ENCODE assay signal across 11 cellular contexts in the genomic region with DNA sequence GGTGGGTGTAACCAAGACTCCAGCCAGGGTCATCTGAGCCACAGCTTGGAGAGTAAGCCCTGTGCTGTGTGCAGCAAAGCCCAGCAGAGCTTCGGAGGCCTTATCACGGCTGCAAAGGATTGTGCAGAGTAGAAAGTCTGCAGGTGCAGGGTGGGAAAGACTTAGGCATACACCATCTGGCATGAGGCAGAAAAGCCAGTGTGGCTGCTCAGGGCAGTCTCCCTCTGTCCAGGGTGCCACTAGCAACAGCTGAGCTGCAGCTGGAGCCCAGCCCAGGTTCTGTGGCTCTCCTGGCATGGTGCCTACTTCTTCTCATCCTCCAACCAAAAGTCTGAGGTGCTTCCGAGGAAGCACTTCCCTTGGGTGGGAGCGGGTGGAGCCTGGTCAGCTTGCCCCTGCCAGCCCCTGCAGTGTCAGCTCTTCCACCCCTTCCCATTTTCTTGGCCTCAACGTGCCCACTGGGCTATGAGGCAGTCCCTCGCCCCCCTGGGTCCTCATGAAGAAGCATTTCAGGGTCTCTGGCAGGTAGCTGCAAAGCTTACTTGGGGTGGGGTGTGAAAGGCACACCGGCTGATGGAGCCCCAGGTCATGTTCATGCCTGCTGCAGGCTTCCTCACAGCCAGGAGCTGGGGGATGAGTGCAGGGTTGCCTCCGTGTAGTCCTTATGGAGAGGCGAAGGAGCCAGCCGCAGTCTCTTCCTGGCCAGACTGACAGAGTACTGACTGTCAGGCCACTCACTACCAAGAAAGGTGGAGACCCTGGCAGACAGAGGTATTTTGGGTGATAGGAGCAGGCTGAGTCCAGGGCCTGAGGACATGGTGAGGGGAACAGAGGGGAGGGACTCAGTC. TPM values are rescaled to one million over a fixed set of nuclear protein-coding genes. Genes with fewer than 3 reads are reported as not detected.
A peak's percentile ranks its signal among the peaks of the same experiment; 100 is the strongest.
DNase-seq lines count a peak whose midpoint lies in the region; ATAC-seq, FAIRE-seq and TF ChIP-seq lines count a peak whose summit lies in the region.
"Had no signal": no experiment of that assay in that cellular context is flagged by ENCODE, and none has a peak within 500 bp of the region (broad histone marks: within the 10 kb centered on the region; RNA-seq: fewer than 3 reads in every experiment).

No MANE protein-coding gene starts in this region.

- no peaks in the 10 kb centered on the region for H3K9me3 ChIP-seq in neural cell (ENCODE audit: low read length)

- H3K9ac ChIP-seq in neural cell (ENCODE audit: low read length) = no peak overlapping the region

- no peaks in the 10 kb centered on the region for H3F3A ChIP-seq in neural cell (ENCODE audit: insufficient read depth, low read length, poor library complexity, severe bottlenecking)

- POLR2A ChIA-PET in naive thymus-derived CD8-positive, alpha-beta T cell (lab: Charles Lee) = no interaction called here

- H3K79me2 ChIP-seq in neural cell (replicated peaks; ENCODE audit: insufficient read depth, low read length) = peaks cover 28% of the 10 kb centered on the region

- no peaks in the 10 kb centered on the region for H3K36me3 ChIP-seq in neural cell (ENCODE audit: insufficient read depth, low read length)

- no peak overlapping the region for H3K27ac Mint-ChIP-seq in naive thymus-derived CD8-positive, alpha-beta T cell
- H3K27ac Mint-ChIP-seq: immature natural killer cell, naive B cell had no signal

- TF ChIP-seq RAD21 in neural cell (conservative IDR thresholded peaks at IDR 0.05) = no peak

- H3K27ac ChIP-seq in neural cell (ENCODE audit: low read length) = no peak overlapping the region

- H3K4me3 ChIP-seq in neural cell (ENCODE audit: low read length) = peak overlapping the region; percentile 13

- DNase-seq in H54 (ENCODE audit: insufficient read length, low spot score) (peak; percentile 77), NCI-H1105 treated with DMSO at 0.1 percent for 48 hours (lab: John Stamatoyannopoulos, UW) (peak; percentile 85), SK-MEL-5 (ENCODE audit: low read depth, low spot score) (peak; percentile 5)
- no peak for DNase-seq in activated CD4-positive, alpha-beta T cell treated with anti-CD3 and anti-CD28 coated beads, Interleukin-2, amount 50 U/mL, for 4 hours
- no peak for DNase-seq in naive thymus-derived CD8-positive, alpha-beta T cell
- DNase-seq: immature natural killer cell, naive B cell, SHP77 treated with DMSO at 0.1 percent for 48 hours had no signal

- H3K36me3 Mint-ChIP-seq in naive thymus-derived CD8-positive, alpha-beta T cell = peaks cover 0 to 5% (median 0%) of the 10 kb centered on the region in 3 donors
- H3K36me3 Mint-ChIP-seq: naive B cell had no signal

- H3K4me1 Mint-ChIP-seq in naive thymus-derived CD8-positive, alpha-beta T cell = peaks cover 0 to 13% (median 7%) of the 10 kb centered on the region in 4 donors

- no peak for TF ChIP-seq EP300 in neural cell (conservative IDR thresholded peaks at IDR 0.05; ENCODE audit: poor library complexity, severe bottlenecking)

- no peak overlapping the region for H3K4me3 Mint-ChIP-seq in naive thymus-derived CD8-positive, alpha-beta T cell
- H3K4me3 Mint-ChIP-seq: naive B cell had no signal

- no peaks in the 10 kb centered on the region for H3K9me2 ChIP-seq in neural cell (ENCODE audit: insufficient read depth, low read length)

- no peak for TF ChIP-seq CTCF in neural cell (IDR thresholded peaks at IDR 0.05; ENCODE audit: poor library complexity, severe bottlenecking)

- FAIRE-seq in H54 (lab: Jason Lieb, UNC) = peak; percentile 60

- H3K27me3 Mint-ChIP-seq in naive thymus-derived CD8-positive, alpha-beta T cell = peaks cover 20 to 53% (median 36%) of the 10 kb centered on the region in 5 donors

- H3K4me2 ChIP-seq in neural cell (ENCODE audit: low read length) = no peak overlapping the region

- H3K9me3 Mint-ChIP-seq in naive thymus-derived CD8-positive, alpha-beta T cell = peaks cover 0 to 2% (median 0%) of the 10 kb centered on the region in 9 donors
- H3K9me3 Mint-ChIP-seq: immature natural killer cell had no signal

- TF ChIP-seq POLR2A in H54 (IDR thresholded peaks at IDR 0.05; ENCODE audit: low read depth, low read length) = no peak

- no peaks in the 10 kb centered on the region for H3K27me3 ChIP-seq in neural cell (ENCODE audit: insufficient read depth, low read depth, low read length)

- no peak overlapping the region for H2AFZ ChIP-seq in neural cell (ENCODE audit: low read depth, low read length)

- in situ Hi-C loops in SK-MEL-5 (cut with HindIII; ENCODE audit: low pct_unique_long_range_greater_than_20kb, low sequenced_read_pairs) = no loop called here

- no peaks in the 10 kb centered on the region for H4K20me1 ChIP-seq in neural cell (ENCODE audit: insufficient read depth)

- ATAC-seq in GM21526 (IDR thresholded peaks at IDR 0.05; ENCODE audit: low FRiP score, unreplicated experiment) = no peak
- ATAC-seq in naive thymus-derived CD8-positive, alpha-beta T cell = no peak
- ATAC-seq: activated CD4-positive, CD25-positive, alpha-beta regulatory T cell treated with anti-CD3 and anti-CD28 coated beads, Interleukin-2, amount 50 U/mL, for 24 hours had no signal

TF ChIP-seq in neural cell, 6 proteins besides CTCF, POLR2A, EP300 and RAD21:
- no peak for TF ChIP-seq EZH2 (IDR thresholded peaks at IDR 0.05; ENCODE audit: borderline replicate concordance, insufficient read depth, low read length, poor library complexity, severe bottlenecking)
- no peak for TF ChIP-seq MXI1 (conservative IDR thresholded peaks at IDR 0.05; ENCODE audit: poor library complexity, severe bottlenecking)
- no peak for TF ChIP-seq POLR2AphosphoS5 (IDR thresholded peaks at IDR 0.05)
- TF ChIP-seq TAF1 (IDR thresholded peaks at IDR 0.05; ENCODE audit: low read depth) = no peak
- no peak for TF ChIP-seq SMC3 (conservative IDR thresholded peaks at IDR 0.05; ENCODE audit: poor library complexity)
- no peak for TF ChIP-seq REST (IDR thresholded peaks at IDR 0.05; ENCODE audit: borderline replicate concordance)

RNA-seq across cellular contexts. Expression of gene AMER3, which starts 4.8 kb away (rescaled TPM):
- not detected in 2 replicates for total RNA-seq in SK-MEL-5 (2014; rRNA removed; shearing (Covaris generic))
- polyA plus RNA-seq in SK-MEL-5 (2015; cell fraction: cytosol; rRNA removed) = not detected in 2 replicates
- polyA plus RNA-seq in SK-MEL-5 (2015; cell fraction: nucleus; rRNA removed) = not detected in 2 replicates
- polyA plus RNA-seq in neural cell = 19.2 and 22.7 TPM in 2 replicates
- polyA minus RNA-seq in neural cell = 87.4 and 95.9 TPM in 2 replicates
- total RNA-seq in naive thymus-derived CD8-positive, alpha-beta T cell = not detected
- polyA plus RNA-seq in naive thymus-derived CD8-positive, alpha-beta T cell = not detected
- polyA plus RNA-seq: immature natural killer cell had no signal

RNA-seq across cellular contexts. Expression of gene GPR148, which starts 31.3 kb away (rescaled TPM):
- total RNA-seq in SK-MEL-5 (2014; rRNA removed; shearing (Covaris generic)) = not detected in 2 replicates
- not detected in 2 replicates for polyA plus RNA-seq in SK-MEL-5 (2015; cell fraction: cytosol; rRNA removed)
- polyA plus RNA-seq in SK-MEL-5 (2015; cell fraction: nucleus; rRNA removed) = not detected in 2 replicates
- polyA plus RNA-seq in neural cell = not detected in 2 replicates
- polyA minus RNA-seq in neural cell = not detected in 2 replicates
- not detected for total RNA-seq in naive thymus-derived CD8-positive, alpha-beta T cell
- polyA plus RNA-seq in naive thymus-derived CD8-positive, alpha-beta T cell = not detected
- polyA plus RNA-seq: immature natural killer cell had no signal

Comparison
In these comparisons a context has a peak if more than half of its experiments do, and no peak if none do; other contexts are left out.
1. DNase-seq: peak in H54 (single experiment), NCI-H1105 treated with DMSO at 0.1 percent for 48 hours (single experiment) and SK-MEL-5 (single experiment); none in activated CD4-positive, alpha-beta T cell treated with anti-CD3 and anti-CD28 coated beads, Interleukin-2, amount 50 U/mL, for 4 hours (0 of 2) and naive thymus-derived CD8-positive, alpha-beta T cell (0 of 10).